Comparison of ENCODE assay signal across 1 cellular context in the genomic region with DNA sequence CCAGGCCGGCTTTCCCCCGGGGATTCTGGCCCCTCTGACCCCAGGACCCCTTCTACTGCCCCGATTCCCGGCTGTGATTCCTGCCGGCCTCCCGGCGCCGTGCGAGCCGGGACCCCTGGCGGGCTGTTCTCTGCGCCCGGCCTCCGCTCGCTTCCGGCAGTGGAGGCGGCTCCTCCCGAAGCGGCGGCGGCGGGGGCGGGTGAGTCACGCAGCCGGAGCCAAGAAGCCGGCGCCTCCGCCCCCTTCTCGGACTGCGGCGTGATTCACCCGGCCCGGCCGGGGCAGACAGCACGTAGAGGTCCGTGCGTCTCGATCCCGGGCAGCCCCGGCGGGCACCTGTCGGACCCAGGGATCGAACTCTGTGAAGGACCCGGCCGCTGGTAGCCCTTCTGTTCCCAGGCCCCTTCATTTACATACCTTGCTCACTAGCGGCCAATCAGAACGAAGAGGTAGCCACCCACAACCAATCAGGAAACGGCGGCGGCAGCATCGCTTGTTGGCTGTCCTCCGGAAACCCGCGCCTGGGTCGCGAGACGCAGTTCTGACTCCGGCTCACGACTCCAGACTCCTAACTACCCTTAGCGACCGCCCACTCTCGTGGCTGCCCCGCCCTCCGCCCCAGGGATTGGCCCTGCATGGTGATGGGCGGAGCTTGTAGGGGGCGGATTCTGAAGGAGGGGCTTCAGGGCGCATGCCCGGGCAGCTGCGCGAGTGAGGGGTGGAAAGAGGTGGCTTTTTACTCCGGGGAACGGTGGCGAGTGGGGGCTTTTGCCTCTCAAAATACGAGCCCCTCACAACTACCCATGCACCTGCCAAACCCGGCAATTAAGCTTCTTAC.
A peak's percentile ranks its signal among the peaks of the same experiment; 100 is the strongest.
TF ChIP-seq lines count a peak whose summit lies in the region.

A gene with protein sequence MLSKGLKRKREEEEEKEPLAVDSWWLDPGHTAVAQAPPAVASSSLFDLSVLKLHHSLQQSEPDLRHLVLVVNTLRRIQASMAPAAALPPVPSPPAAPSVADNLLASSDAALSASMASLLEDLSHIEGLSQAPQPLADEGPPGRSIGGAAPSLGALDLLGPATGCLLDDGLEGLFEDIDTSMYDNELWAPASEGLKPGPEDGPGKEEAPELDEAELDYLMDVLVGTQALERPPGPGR (minus strand): TSS at position 543 of the 838 bp plus-strand sequence. CDS start 2,446 bp downstream, outside the sequence.

TF ChIP-seq in GM12878, 131 proteins besides CTCF, POLR2A, EP300 and RAD21 (continued from another document):
- peak; percentile 76 for TF ChIP-seq IKZF1 (conservative IDR thresholded peaks at IDR 0.05)
- TF ChIP-seq, protein P1, sequence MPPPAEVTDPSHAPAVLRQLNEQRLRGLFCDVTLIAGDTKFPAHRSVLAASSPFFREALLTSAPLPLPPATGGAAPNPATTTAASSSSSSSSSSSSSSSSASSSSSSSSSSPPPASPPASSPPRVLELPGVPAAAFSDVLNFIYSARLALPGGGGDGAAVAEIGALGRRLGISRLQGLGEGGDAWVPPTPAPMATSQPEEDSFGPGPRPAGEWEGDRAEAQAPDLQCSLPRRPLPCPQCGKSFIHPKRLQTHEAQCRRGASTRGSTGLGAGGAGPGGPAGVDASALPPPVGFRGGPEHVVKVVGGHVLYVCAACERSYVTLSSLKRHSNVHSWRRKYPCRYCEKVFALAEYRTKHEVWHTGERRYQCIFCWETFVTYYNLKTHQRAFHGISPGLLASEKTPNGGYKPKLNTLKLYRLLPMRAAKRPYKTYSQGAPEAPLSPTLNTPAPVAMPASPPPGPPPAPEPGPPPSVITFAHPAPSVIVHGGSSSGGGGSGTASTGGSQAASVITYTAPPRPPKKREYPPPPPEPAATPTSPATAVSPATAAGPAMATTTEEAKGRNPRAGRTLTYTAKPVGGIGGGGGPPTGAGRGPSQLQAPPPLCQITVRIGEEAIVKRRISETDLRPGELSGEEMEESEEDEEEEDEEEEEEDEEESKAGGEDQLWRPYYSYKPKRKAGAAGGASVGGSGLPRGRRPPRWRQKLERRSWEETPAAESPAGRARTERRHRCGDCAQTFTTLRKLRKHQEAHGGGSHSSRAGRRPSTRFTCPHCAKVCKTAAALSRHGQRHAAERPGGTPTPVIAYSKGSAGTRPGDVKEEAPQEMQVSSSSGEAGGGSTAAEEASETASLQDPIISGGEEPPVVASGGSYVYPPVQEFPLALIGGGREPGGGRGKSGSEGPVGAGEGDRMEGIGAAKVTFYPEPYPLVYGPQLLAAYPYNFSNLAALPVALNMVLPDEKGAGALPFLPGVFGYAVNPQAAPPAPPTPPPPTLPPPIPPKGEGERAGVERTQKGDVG (CRISPR knock-in tag; IDR thresholded peaks at IDR 0.05), result no peak
- no peak for TF ChIP-seq RBBP5 (conservative IDR thresholded peaks at IDR 0.05)
- TF ChIP-seq, protein P2, sequence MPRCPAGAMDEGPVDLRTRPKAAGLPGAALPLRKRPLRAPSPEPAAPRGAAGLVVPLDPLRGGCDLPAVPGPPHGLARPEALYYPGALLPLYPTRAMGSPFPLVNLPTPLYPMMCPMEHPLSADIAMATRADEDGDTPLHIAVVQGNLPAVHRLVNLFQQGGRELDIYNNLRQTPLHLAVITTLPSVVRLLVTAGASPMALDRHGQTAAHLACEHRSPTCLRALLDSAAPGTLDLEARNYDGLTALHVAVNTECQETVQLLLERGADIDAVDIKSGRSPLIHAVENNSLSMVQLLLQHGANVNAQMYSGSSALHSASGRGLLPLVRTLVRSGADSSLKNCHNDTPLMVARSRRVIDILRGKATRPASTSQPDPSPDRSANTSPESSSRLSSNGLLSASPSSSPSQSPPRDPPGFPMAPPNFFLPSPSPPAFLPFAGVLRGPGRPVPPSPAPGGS (IDR thresholded peaks at IDR 0.05; ENCODE audit: borderline replicate concordance, insufficient read depth, low read depth, low read length, poor library complexity, severe bottlenecking), result no peak
- no peak for TF ChIP-seq ETV6 (conservative IDR thresholded peaks at IDR 0.05 in 1 of 2, IDR thresholded peaks at IDR 0.05 in 1 of 2; ENCODE audit: borderline replicate concordance in 1 of 2, low read depth in 1 of 2)
- peak; percentile 90 for TF ChIP-seq NRF1 (conservative IDR thresholded peaks at IDR 0.05; ENCODE audit: low read depth, low read length)
- TF ChIP-seq SMC3 (IDR thresholded peaks at IDR 0.05; ENCODE audit: borderline replicate concordance, low read length), result peak; percentile 8; the same call in 1 of the 2 replicates
- TF ChIP-seq TCF3 (IDR thresholded peaks at IDR 0.05; ENCODE audit: borderline replicate concordance, insufficient read depth, low read depth, low read length), result peak; percentile 65; the same call in 1 of the 2 replicates
- TF ChIP-seq TBL1XR1 (IDR thresholded peaks at IDR 0.05; ENCODE audit: low read depth, low read length), result no peak
- TF ChIP-seq FOXK2 (IDR thresholded peaks at IDR 0.05), result no peak
- TF ChIP-seq, protein P3, sequence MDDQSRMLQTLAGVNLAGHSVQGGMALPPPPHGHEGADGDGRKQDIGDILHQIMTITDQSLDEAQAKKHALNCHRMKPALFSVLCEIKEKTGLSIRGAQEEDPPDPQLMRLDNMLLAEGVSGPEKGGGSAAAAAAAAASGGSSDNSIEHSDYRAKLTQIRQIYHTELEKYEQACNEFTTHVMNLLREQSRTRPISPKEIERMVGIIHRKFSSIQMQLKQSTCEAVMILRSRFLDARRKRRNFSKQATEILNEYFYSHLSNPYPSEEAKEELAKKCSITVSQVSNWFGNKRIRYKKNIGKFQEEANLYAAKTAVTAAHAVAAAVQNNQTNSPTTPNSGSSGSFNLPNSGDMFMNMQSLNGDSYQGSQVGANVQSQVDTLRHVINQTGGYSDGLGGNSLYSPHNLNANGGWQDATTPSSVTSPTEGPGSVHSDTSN (IDR thresholded peaks at IDR 0.05; ENCODE audit: insufficient replicate concordance, low read depth, low read length), result no peak
- TF ChIP-seq BRCA1 (IDR thresholded peaks at IDR 0.05; ENCODE audit: low read depth, low read length), result no peak
- no peak for TF ChIP-seq TARDBP (IDR thresholded peaks at IDR 0.05; ENCODE audit: borderline replicate concordance)
- TF ChIP-seq, protein P4, sequence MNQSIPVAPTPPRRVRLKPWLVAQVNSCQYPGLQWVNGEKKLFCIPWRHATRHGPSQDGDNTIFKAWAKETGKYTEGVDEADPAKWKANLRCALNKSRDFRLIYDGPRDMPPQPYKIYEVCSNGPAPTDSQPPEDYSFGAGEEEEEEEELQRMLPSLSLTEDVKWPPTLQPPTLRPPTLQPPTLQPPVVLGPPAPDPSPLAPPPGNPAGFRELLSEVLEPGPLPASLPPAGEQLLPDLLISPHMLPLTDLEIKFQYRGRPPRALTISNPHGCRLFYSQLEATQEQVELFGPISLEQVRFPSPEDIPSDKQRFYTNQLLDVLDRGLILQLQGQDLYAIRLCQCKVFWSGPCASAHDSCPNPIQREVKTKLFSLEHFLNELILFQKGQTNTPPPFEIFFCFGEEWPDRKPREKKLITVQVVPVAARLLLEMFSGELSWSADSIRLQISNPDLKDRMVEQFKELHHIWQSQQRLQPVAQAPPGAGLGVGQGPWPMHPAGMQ (IDR thresholded peaks at IDR 0.05; ENCODE audit: borderline replicate concordance), result no peak
- peak; percentile 99; the same call in 1 of the 2 replicates for TF ChIP-seq ZBED1 (IDR thresholded peaks at IDR 0.05; ENCODE audit: borderline replicate concordance)
- TF ChIP-seq MYB (IDR thresholded peaks at IDR 0.05; ENCODE audit: borderline replicate concordance, low read depth, low read length), result no peak
- TF ChIP-seq, protein P5, sequence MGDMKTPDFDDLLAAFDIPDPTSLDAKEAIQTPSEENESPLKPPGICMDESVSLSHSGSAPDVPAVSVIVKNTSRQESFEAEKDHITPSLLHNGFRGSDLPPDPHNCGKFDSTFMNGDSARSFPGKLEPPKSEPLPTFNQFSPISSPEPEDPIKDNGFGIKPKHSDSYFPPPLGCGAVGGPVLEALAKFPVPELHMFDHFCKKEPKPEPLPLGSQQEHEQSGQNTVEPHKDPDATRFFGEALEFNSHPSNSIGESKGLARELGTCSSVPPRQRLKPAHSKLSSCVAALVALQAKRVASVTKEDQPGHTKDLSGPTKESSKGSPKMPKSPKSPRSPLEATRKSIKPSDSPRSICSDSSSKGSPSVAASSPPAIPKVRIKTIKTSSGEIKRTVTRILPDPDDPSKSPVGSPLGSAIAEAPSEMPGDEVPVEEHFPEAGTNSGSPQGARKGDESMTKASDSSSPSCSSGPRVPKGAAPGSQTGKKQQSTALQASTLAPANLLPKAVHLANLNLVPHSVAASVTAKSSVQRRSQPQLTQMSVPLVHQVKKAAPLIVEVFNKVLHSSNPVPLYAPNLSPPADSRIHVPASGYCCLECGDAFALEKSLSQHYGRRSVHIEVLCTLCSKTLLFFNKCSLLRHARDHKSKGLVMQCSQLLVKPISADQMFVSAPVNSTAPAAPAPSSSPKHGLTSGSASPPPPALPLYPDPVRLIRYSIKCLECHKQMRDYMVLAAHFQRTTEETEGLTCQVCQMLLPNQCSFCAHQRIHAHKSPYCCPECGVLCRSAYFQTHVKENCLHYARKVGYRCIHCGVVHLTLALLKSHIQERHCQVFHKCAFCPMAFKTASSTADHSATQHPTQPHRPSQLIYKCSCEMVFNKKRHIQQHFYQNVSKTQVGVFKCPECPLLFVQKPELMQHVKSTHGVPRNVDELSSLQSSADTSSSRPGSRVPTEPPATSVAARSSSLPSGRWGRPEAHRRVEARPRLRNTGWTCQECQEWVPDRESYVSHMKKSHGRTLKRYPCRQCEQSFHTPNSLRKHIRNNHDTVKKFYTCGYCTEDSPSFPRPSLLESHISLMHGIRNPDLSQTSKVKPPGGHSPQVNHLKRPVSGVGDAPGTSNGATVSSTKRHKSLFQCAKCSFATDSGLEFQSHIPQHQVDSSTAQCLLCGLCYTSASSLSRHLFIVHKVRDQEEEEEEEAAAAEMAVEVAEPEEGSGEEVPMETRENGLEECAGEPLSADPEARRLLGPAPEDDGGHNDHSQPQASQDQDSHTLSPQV (IDR thresholded peaks at IDR 0.05), result no peak
- TF ChIP-seq NFXL1 (IDR thresholded peaks at IDR 0.05; ENCODE audit: borderline replicate concordance), result no peak
